16 cellular contexts compared by ENCODE assay signal in genomic region chr5:960551-960950, GRCh38. TPM values are rescaled to one million over a fixed set of nuclear protein-coding genes. Genes with fewer than 3 reads are reported as not detected.
A peak's percentile ranks its signal among the peaks of the same experiment; 100 is the strongest.
DNase-seq lines count a peak whose midpoint lies in the region; ATAC-seq, FAIRE-seq and TF ChIP-seq lines count a peak whose summit lies in the region.
"Had no signal": no experiment of that assay in that cellular context is flagged by ENCODE, and none has a peak within 500 bp of the region (broad histone marks: within the 10 kb centered on the region; RNA-seq: fewer than 3 reads in every experiment).

No MANE protein-coding gene starts in this region.

- H3K79me2 ChIP-seq in HepG2 (ENCODE audit: insufficient read depth, low read length), result no peaks in the 10 kb centered on the region

- no TSS peak for BruUV-seq in HepG2 (replicated peaks; lab: Mats Ljungman, UMichigan)
- BruUV-seq in A673 (replicated peaks; lab: Mats Ljungman, UMichigan), result no TSS peak

- H3K36me3 ChIP-seq in right lobe of liver (no peaks in the 10 kb centered on the region), HepG2 (replicated peaks in 1 of 2; ENCODE audit: control insufficient read depth in 1 of 2, insufficient read depth in 2 of 2, low read length in 2 of 2) (no peaks in the 10 kb centered on the region), A673 (ENCODE audit: insufficient read depth, low read length, poor library complexity, severe bottlenecking) (no peaks in the 10 kb centered on the region)
- H3K36me3 ChIP-seq: cardiac muscle cell, esophagus muscularis mucosa had no signal

- H3K27ac ChIP-seq in right lobe of liver, result no peak overlapping the region
- H3K27ac ChIP-seq in HepG2 (ENCODE audit: extremely low read length, insufficient read depth, low read length), result no peak overlapping the region
- H3K27ac ChIP-seq in coronary artery, result no peak overlapping the region
- H3K27ac ChIP-seq in A673 (ENCODE audit: low read depth, low read length, poor library complexity, severe bottlenecking), result no peak overlapping the region
- H3K27ac ChIP-seq: cardiac muscle cell, esophagus muscularis mucosa had no signal

- H3K27me3 ChIP-seq in right lobe of liver (no peaks in the 10 kb centered on the region), HepG2 (ENCODE audit: control insufficient read depth in 1 of 2, insufficient read depth in 2 of 2, low read length in 2 of 2) (peaks cover 7 to 72% of the 10 kb centered on the region in 2 experiments; a peak in 4 of 5 replicates), A673 (replicated peaks; ENCODE audit: insufficient read depth, low read depth, low read length, poor library complexity) (no peaks in the 10 kb centered on the region)
- H3K27me3 ChIP-seq: cardiac muscle cell, esophagus muscularis mucosa had no signal

- peak overlapping the region; percentile 73 for H3K27ac Mint-ChIP-seq in neural crest cell (ENCODE audit: unreplicated experiment)

- no peak overlapping the region for H2AFZ ChIP-seq in HepG2 (ENCODE audit: low read length)

- H3K9me3 Mint-ChIP-seq in neural crest cell, result no peaks in the 10 kb centered on the region
- H3K9me3 Mint-ChIP-seq: naive thymus-derived CD4-positive, alpha-beta T cell had no signal

- H4K20me1 ChIP-seq in HepG2 (ENCODE audit: insufficient read depth, low read length), result no peaks in the 10 kb centered on the region

- intact Hi-C loops in right lobe of liver (cut with DNase I) (no loop called here), HepG2 (cut with micrococcal nuclease; ENCODE audit: unreplicated experiment) (no loop called here), A673 (cut with micrococcal nuclease; ENCODE audit: unreplicated experiment) (no loop called here)

- H3K4me3 Mint-ChIP-seq in neural crest cell, result no peak overlapping the region

- TF ChIP-seq RAD21 in HepG2 (CRISPR knock-in tag; IDR thresholded peaks at IDR 0.05), result no peak

- TF ChIP-seq POLR2A in right lobe of liver (IDR thresholded peaks at IDR 0.05) (peak; percentile 58), HepG2 (IDR thresholded peaks at IDR 0.05; ENCODE audit: insufficient read depth in 1 of 2, low read depth in 2 of 2, low read length in 2 of 2) (no peak)

- ATAC-seq in right lobe of liver, result peak; percentile 5 to 53 (median 34)
- no peak for ATAC-seq in HepG2
- no peak for ATAC-seq in HG03378 (IDR thresholded peaks at IDR 0.05; ENCODE audit: unreplicated experiment)
- ATAC-seq: naive thymus-derived CD4-positive, alpha-beta T cell had no signal

- CTCF ChIA-PET in HepG2 (lab: Yijun Ruan, JAX; ENCODE audit: low intra/inter-chr PET ratio, low total read pairs) (no interaction called here), A673 (lab: Charles Lee) (no interaction called here)

- no peak for TF ChIP-seq EP300 in HepG2 (IDR thresholded peaks at IDR 0.05; ENCODE audit: low read depth in 2 of 2, low read length in 2 of 2)
- TF ChIP-seq EP300 in HepG2 (CRISPR knock-in tag; IDR thresholded peaks at IDR 0.05; ENCODE audit: borderline replicate concordance), result no peak

- POLR2A ChIA-PET in HepG2 (lab: Yijun Ruan, JAX) (no interaction called here), A673 (lab: Charles Lee; ENCODE audit: low non-redundant PET) (no interaction called here)

- H3K4me1 Mint-ChIP-seq in neural crest cell, result peaks cover 19% of the 10 kb centered on the region

- H3K27me3 Mint-ChIP-seq in neural crest cell (ENCODE audit: low read depth), result no peaks in the 10 kb centered on the region

- peak in 2 of 3 donors; percentile 73 to 92 for DNase-seq in right lobe of liver
- DNase-seq in HepG2 (ENCODE audit: low spot score), result no peak
- peak; percentile 68 for DNase-seq in coronary artery (ENCODE audit: low spot score)
- DNase-seq in neural crest cell (ENCODE audit: low read depth, low spot score), result no peak
- DNase-seq in A673 (ENCODE audit: low spot score), result no peak
- DNase-seq in NK-92 (lab: John Stamatoyannopoulos, UW; ENCODE audit: unreplicated experiment), result no peak
- DNase-seq: activated CD4-positive, alpha-beta T cell treated with anti-CD3 and anti-CD28 coated beads, Interleukin-2, amount 50 U/mL, for 1 hour; COR-L47; MM.1S; naive thymus-derived CD4-positive, alpha-beta T cell; NCI-H187 treated with DMSO at 0.1 percent for 48 hours; NCI-H526 had no signal

- in situ Hi-C loops in HepG2 (cut with HindIII; ENCODE audit: extremely low pct_ligation_motif_present, low pct_unique_long_range_greater_than_20kb), result no loop called here

- 87% methylated on average over 3 of the region's 7 CpGs for WGBS in right lobe of liver (ENCODE audit: insufficient coverage, low coverage, low lambda C conversion rate, missing lambda C conversion rate)
- 53% methylated on average over 3 of the region's 7 CpGs for WGBS in HepG2 (ENCODE audit: low lambda C conversion rate)

- H3K9ac ChIP-seq in HepG2 (ENCODE audit: insufficient read depth, low read depth, low read length), result no peak overlapping the region

- no peak overlapping the region for H3K4me3 ChIP-seq in right lobe of liver
- H3K4me3 ChIP-seq in HepG2 (replicated peaks in 1 of 3; ENCODE audit: insufficient read depth in 1 of 3, low read depth in 2 of 3, low read length in 3 of 3), result no peak overlapping the region
- no peak overlapping the region for H3K4me3 ChIP-seq in coronary artery
- no peak overlapping the region for H3K4me3 ChIP-seq in A673 (ENCODE audit: low read depth, low read length, poor library complexity, severe bottlenecking)
- H3K4me3 ChIP-seq: cardiac muscle cell, esophagus muscularis mucosa had no signal

- H3K4me2 ChIP-seq in HepG2 (ENCODE audit: low read depth, low read length), result no peak overlapping the region

- no peaks in the 10 kb centered on the region for H3K9me3 ChIP-seq in right lobe of liver
- no peaks in the 10 kb centered on the region for H3K9me3 ChIP-seq in HepG2 (ENCODE audit: low read length)
- no peaks in the 10 kb centered on the region for H3K9me3 ChIP-seq in A673 (ENCODE audit: low read depth, low read length, poor library complexity, severe bottlenecking)
- H3K9me3 ChIP-seq: esophagus muscularis mucosa had no signal

- peaks cover 0 to 14% (median 9%) of the 10 kb centered on the region in 4 donors for H3K4me1 ChIP-seq in right lobe of liver
- peaks cover 34% of the 10 kb centered on the region for H3K4me1 ChIP-seq in HepG2 (ENCODE audit: insufficient read depth, low read length)
- H3K4me1 ChIP-seq in A673 (ENCODE audit: insufficient read depth, low read length, poor library complexity, severe bottlenecking), result no peaks in the 10 kb centered on the region

- no peak for FAIRE-seq in HepG2 (lab: Jason Lieb, UNC)
- FAIRE-seq: TTC549 had no signal

- no peaks in the 10 kb centered on the region for H3K36me3 Mint-ChIP-seq in neural crest cell (ENCODE audit: low read depth)

- TF ChIP-seq CTCF in right lobe of liver (IDR thresholded peaks at IDR 0.05) (no peak), HepG2 (CRISPR knock-in tag; IDR thresholded peaks at IDR 0.05) (no peak), coronary artery (IDR thresholded peaks at IDR 0.05) (no peak), neural crest cell (conservative IDR thresholded peaks at IDR 0.05) (no peak), A673 (conservative IDR thresholded peaks at IDR 0.05; ENCODE audit: low read depth, low read length) (no peak)

TF ChIP-seq in HepG2, 621 proteins besides CTCF, POLR2A, EP300 and RAD21 (continues in another document):
- TF ChIP-seq ZSCAN20 (CRISPR knock-in tag; IDR thresholded peaks at IDR 0.05; ENCODE audit: borderline replicate concordance) (no peak), NAIF1 (CRISPR knock-in tag; IDR thresholded peaks at IDR 0.05; ENCODE audit: borderline replicate concordance) (no peak)

RNA-seq across cellular contexts. Expression of gene NKD2, which starts 48.1 kb away (rescaled TPM):
- total RNA-seq in right lobe of liver (1 to 10 TPM in 4 of 6 experiments, under 1 TPM in 2; 0.93 to 2.9 (median 2.2) TPM), HepG2 (2016; rRNA removed; fragmentation: Illumina TruSeq; extraction: Trizol) (0.53 and 0.94 TPM in 2 replicates), neural crest cell (15.6 and 20.6 TPM in 2 replicates), A673 (2021) (22.9 and 23.5 TPM in 2 replicates)
- total RNA-seq in HepG2 (2016; cell fraction: cytosol; rRNA removed; fragmentation: Illumina TruSeq; extraction: Trizol; ENCODE audit: low read depth), result 0.26 and 0.91 TPM in 2 replicates
- 0.77 and 1.1 TPM in 2 replicates for total RNA-seq in HepG2 (2016; cell fraction: insoluble cytoplasmic fraction; rRNA removed; fragmentation: Illumina TruSeq; extraction: Trizol)
- total RNA-seq in HepG2 (2016; cell fraction: membrane; rRNA removed; fragmentation: Illumina TruSeq; extraction: Trizol), result 0.48 and 0.90 TPM in 2 replicates
- total RNA-seq in HepG2 (2016; cell fraction: nucleus; rRNA removed; fragmentation: Illumina TruSeq; extraction: Trizol), result 0.81 and 2.0 TPM in 2 replicates
- 0.81 and 0.82 TPM in 2 replicates for polyA plus RNA-seq in HepG2 (2011; rRNA removed)
- polyA plus RNA-seq in HepG2 (2011; cell fraction: cytosol; rRNA removed), result 0.13 and 0.70 TPM in 2 replicates
- polyA plus RNA-seq in HepG2 (2011; cell fraction: nucleus; rRNA removed), result 10.6 and 14.1 TPM in 2 replicates
- polyA plus RNA-seq in HepG2 (2012), result 0.39 and 0.79 TPM in 2 replicates
- polyA plus RNA-seq in HepG2 (2016; cell fraction: cytosol; fragmentation: Illumina TruSeq; extraction: Trizol; ENCODE audit: low read depth), result 0.59 and 0.60 TPM in 2 replicates
- 1.1 and 1.2 TPM in 2 replicates for polyA plus RNA-seq in HepG2 (2016; cell fraction: insoluble cytoplasmic fraction; fragmentation: Illumina TruSeq; extraction: Trizol; ENCODE audit: low read depth)
- 0.76 and 0.84 TPM in 2 replicates for polyA plus RNA-seq in HepG2 (2016; cell fraction: membrane; fragmentation: Illumina TruSeq; extraction: Trizol; ENCODE audit: low read depth)
- polyA plus RNA-seq in HepG2 (2016; cell fraction: nucleus; fragmentation: Illumina TruSeq; extraction: Trizol; ENCODE audit: insufficient read depth, low read depth), result 5.1 and 6.3 TPM in 2 replicates
- polyA minus RNA-seq in HepG2 (2011; rRNA and poly(A)+ RNA removed; ENCODE audit: low replicate concordance), result 1.6 TPM in 1 of 2 replicates, not detected in the other
- polyA minus RNA-seq in HepG2 (2011; cell fraction: cytosol; rRNA and poly(A)+ RNA removed), result 0.30 and 0.62 TPM in 2 replicates
- polyA minus RNA-seq in HepG2 (2011; cell fraction: nucleus; rRNA and poly(A)+ RNA removed), result 0.62 and 1.0 TPM in 2 replicates
- polyA plus RNA-seq: naive thymus-derived CD4-positive, alpha-beta T cell had no signal

Comparison
In these comparisons a context has a peak if more than half of its experiments do, and no peak if none do; other contexts are left out.
1. ATAC-seq: peak in right lobe of liver (4 of 4); none in HepG2 (single experiment) and HG03378 (single experiment).
2. DNase-seq: peak in right lobe of liver (2 of 3) and coronary artery (single experiment); none in HepG2 (single experiment), neural crest cell (single experiment), A673 (single experiment) and NK-92 (single experiment).